3 cellular contexts compared by ENCODE assay signal in genomic region chr12:115571446-115571845, GRCh38.
"Had no signal": no experiment of that assay in that cellular context is flagged by ENCODE, and none has a peak within 500 bp of the region (broad histone marks: within the 10 kb centered on the region; RNA-seq: fewer than 3 reads in every experiment).

No MANE protein-coding gene starts in this region.

- ATAC-seq: GM12878 had no signal

- H3K4me3 ChIP-seq: GM12878 had no signal

- DNase-seq: GDM1, GF-D8 had no signal
